ENCODE assay signal across 11 cellular contexts in the genomic region with DNA sequence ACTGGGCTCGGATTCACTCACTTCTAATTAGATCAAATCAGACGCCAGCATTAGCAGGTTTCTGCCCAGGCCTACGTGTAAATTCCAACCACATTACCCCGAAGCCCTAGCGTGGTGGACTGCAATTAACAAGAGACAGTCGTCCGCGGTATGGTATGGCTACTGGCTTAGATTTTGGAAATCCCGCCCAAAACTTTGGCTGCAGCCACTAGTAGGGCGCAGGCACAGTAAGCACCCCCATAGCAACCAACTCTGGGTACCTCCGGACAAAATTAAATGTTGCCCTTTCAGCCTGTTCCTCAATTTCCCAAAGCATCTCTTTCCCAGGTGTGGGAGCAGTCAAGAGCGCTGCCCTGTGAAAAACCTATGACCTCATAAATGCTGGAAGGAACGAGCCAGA. TPM values are rescaled to one million over a fixed set of nuclear protein-coding genes. Genes with fewer than 3 reads are reported as not detected.
DNase-seq lines count a peak whose midpoint lies in the region; ATAC-seq, FAIRE-seq and TF ChIP-seq lines count a peak whose summit lies in the region.
"Had no signal": no experiment of that assay in that cellular context is flagged by ENCODE, and none has a peak within 500 bp of the region (broad histone marks: within the 10 kb centered on the region; RNA-seq: fewer than 3 reads in every experiment).

No MANE protein-coding gene starts in this region.

- ATAC-seq in IMR-90 (ENCODE audit: low read depth) (no peak), GM18873 (IDR thresholded peaks at IDR 0.05; ENCODE audit: low FRiP score, unreplicated experiment) (no peak)

- peak overlapping the region; percentile 13 for H2BK120ac ChIP-seq in IMR-90 (ENCODE audit: low read depth, low read length)
- H2BK120ac ChIP-seq in H1 (replicated peaks; ENCODE audit: low read depth, low read length) = no peak overlapping the region

- H2BK12ac ChIP-seq in H1 (ENCODE audit: low read depth, low read length) = no peak overlapping the region

- TF ChIP-seq EP300 in H1 (IDR thresholded peaks at IDR 0.05; ENCODE audit: borderline replicate concordance in 1 of 2, low read depth in 2 of 2, low read length in 2 of 2) = no peak

- H4K8ac ChIP-seq in IMR-90 (ENCODE audit: low read depth in 2 of 2, low read length in 2 of 2) = peak overlapping the region; percentile 73 to 80
- H4K8ac ChIP-seq in H1 (ENCODE audit: extremely low read depth, insufficient read depth, low read length) = peak overlapping the region; percentile 57; the same call in 1 of the 2 replicates

- H3K18ac ChIP-seq in IMR-90 (ENCODE audit: low read depth, low read length) (peak overlapping the region; percentile 73), H1 (ENCODE audit: extremely low read depth, low read length) (no peak overlapping the region)

- H2BK20ac ChIP-seq in IMR-90 (ENCODE audit: low read depth, low read length) = peak overlapping the region; percentile 13; the same call in 1 of the 2 replicates
- no peak overlapping the region for H2BK20ac ChIP-seq in H1 (ENCODE audit: low read length)

- H2AFZ ChIP-seq in IMR-90 (replicated peaks; ENCODE audit: low read length, poor library complexity) (peak overlapping the region; percentile 85), H1 (ENCODE audit: low read length) (peak overlapping the region; percentile 18; the same call in 1 of the 2 replicates)

- peaks cover 15% of the 10 kb centered on the region for H3K4me1 Mint-ChIP-seq in neural crest cell

- no peaks in the 10 kb centered on the region for H3K79me2 ChIP-seq in H1 (ENCODE audit: control insufficient read depth in 1 of 2, insufficient read depth in 2 of 2, low read length in 2 of 2)

- no peaks in the 10 kb centered on the region for H3K27me3 Mint-ChIP-seq in neural crest cell (ENCODE audit: low read depth)

- peak overlapping the region; percentile 48 for H4K91ac ChIP-seq in IMR-90 (ENCODE audit: insufficient read depth, low read depth, low read length)
- H4K91ac ChIP-seq in H1 (replicated peaks; ENCODE audit: insufficient read length, low read length) = no peak overlapping the region

- H2AK5ac ChIP-seq in IMR-90 (ENCODE audit: low read depth, low read length) = peak overlapping the region; percentile 35; the same call in 1 of the 2 replicates
- H2AK5ac ChIP-seq in H1 (ENCODE audit: low read depth, low read length) = no peak overlapping the region

- H3K9me1 ChIP-seq in IMR-90 (ENCODE audit: insufficient read depth, low read length) = no peaks in the 10 kb centered on the region; the same call in 1 of the 2 replicates

- peak overlapping the region; percentile 35 for H2AK9ac ChIP-seq in IMR-90 (replicated peaks; ENCODE audit: low read depth, low read length, poor library complexity)

- H3K27ac ChIP-seq in IMR-90 (ENCODE audit: insufficient read depth, low read length) (peak overlapping the region; percentile 48), H1 (ENCODE audit: low read depth, low read length) (no peak overlapping the region)
- H3K27ac ChIP-seq: HL-60 had no signal

- BruUV-seq in IMR-90 (replicated peaks; lab: Mats Ljungman, UMichigan) = no TSS peak

- in situ Hi-C loops in IMR-90 (cut with MboI; ENCODE audit: low sequenced_read_pairs) (no loop called here), KBM-7 (cut with MboI; ENCODE audit: low pct_unique_long_range_greater_than_20kb, low sequenced_read_pairs) (no loop called here)

- dilution Hi-C loops in IMR-90 (cut with HindIII; ENCODE audit: low sequenced_read_pairs, unreplicated experiment) = no loop called here

- 53% methylated on average over 9 of the region's 13 CpGs; no CpG with 5 or more reads in 1 of the 2 experiments for WGBS in IMR-90 (ENCODE audit: extremely low coverage in 2 of 2, insufficient read length in 1 of 2), 2 experiments
- 38% methylated on average over 13 of the region's 13 CpGs; no CpG with 5 or more reads in 1 of the 2 experiments for WGBS in H1 (ENCODE audit: extremely low coverage in 1 of 2, insufficient coverage in 1 of 2, insufficient read length in 1 of 2, insufficient replicate concordance in 2 of 2, low coverage in 1 of 2, low lambda C conversion rate in 2 of 2, missing lambda C conversion rate in 1 of 2), 2 experiments

- intact Hi-C loops in IMR-90 (cut with micrococcal nuclease) = no loop called here

- H3K4me2 ChIP-seq in IMR-90 (ENCODE audit: low read depth, low read length) (peak overlapping the region; percentile 91), H1 (ENCODE audit: insufficient read depth in 1 of 2, low read depth in 2 of 2, low read length in 2 of 2) (peak overlapping the region; percentile 74 to 86)

- peaks cover 13% of the 10 kb centered on the region; the same call in 1 of the 2 replicates for H3K23me2 ChIP-seq in H1 (ENCODE audit: low read depth, low read length)

- TF ChIP-seq CTCF in AG09309 (IDR thresholded peaks at IDR 0.05; ENCODE audit: control insufficient read depth, insufficient read depth, low read depth, low read length, missing control alignments) (no peak), IMR-90 (conservative IDR thresholded peaks at IDR 0.05; ENCODE audit: low read depth, low read length) (no peak), H1 (IDR thresholded peaks at IDR 0.05; ENCODE audit: control extremely low read depth in 1 of 3, insufficient read depth in 1 of 3, low read depth in 1 of 3, low read length in 3 of 3) (no peak), neural crest cell (conservative IDR thresholded peaks at IDR 0.05) (no peak)

- POLR2A ChIA-PET in IMR-90 (lab: Charles Lee; ENCODE audit: unreplicated experiment) (no interaction called here), H1 (lab: Charles Lee; ENCODE audit: partially characterized antibody) (interaction anchor here (0.8 to 1.4 kb wide), 3 partner anchors 8 to 103 kb away, joined by 3 to 4 read pairs (median 3); no protein-coding TSS in a partner anchor), HEK293T (lab: Yijun Ruan, JAX) (no interaction called here)

- H3K4me3 ChIP-seq in AG09309 (ENCODE audit: control insufficient read depth, low read depth, low read length) (peak overlapping the region; percentile 60), IMR-90 (ENCODE audit: insufficient read depth, low read depth, low read length) (peak overlapping the region; percentile 44), H1 (ENCODE audit: extremely low read depth in 1 of 4, insufficient read depth in 2 of 4, low read depth in 3 of 4, low read length in 4 of 4) (peak overlapping the region; percentile 54 to 84 (median 60))

- FAIRE-seq in H1 (lab: Jason Lieb, UNC) = no peak
- FAIRE-seq: urothelium cell line had no signal

- H3K23ac ChIP-seq in IMR-90 (ENCODE audit: low read depth, low read length) (peak overlapping the region; percentile 48; the same call in 1 of the 2 replicates), H1 (ENCODE audit: insufficient read length) (no peak overlapping the region)

- H3K27me3 ChIP-seq in IMR-90 (ENCODE audit: control insufficient read depth, insufficient read depth, low read length) = no peaks in the 10 kb centered on the region
- peaks cover 0 to 18% (median 8%) of the 10 kb centered on the region in 4 experiments; a peak in 6 of 7 replicates for H3K27me3 ChIP-seq in H1 (replicated peaks in 1 of 4; ENCODE audit: control insufficient read depth in 3 of 4, extremely low read depth in 1 of 4, insufficient read depth in 3 of 4, low read length in 3 of 4)

- H3K14ac ChIP-seq in IMR-90 (replicated peaks; ENCODE audit: low read depth, low read length) (peak overlapping the region; percentile 33; the same call in 1 of the 2 replicates), H1 (ENCODE audit: insufficient read length) (no peak overlapping the region)

- H3K79me1 ChIP-seq in IMR-90 (ENCODE audit: low read depth in 1 of 2, low read length in 2 of 2) (peaks cover 5 to 8% of the 10 kb centered on the region in 2 experiments; a peak in 3 of 4 replicates), H1 (ENCODE audit: low read depth, low read length) (no peaks in the 10 kb centered on the region)

- H3K4me1 ChIP-seq in IMR-90 (ENCODE audit: control insufficient read depth, insufficient read depth, low read length) (peaks cover 22% of the 10 kb centered on the region), H1 (replicated peaks in 1 of 4; ENCODE audit: control insufficient read depth in 3 of 4, insufficient read depth in 4 of 4, low read length in 3 of 4) (peaks cover 0 to 9% (median 6%) of the 10 kb centered on the region in 4 experiments; a peak in 5 of 7 replicates)

- H2BK5ac ChIP-seq in IMR-90 (ENCODE audit: low read depth, low read length, poor library complexity, severe bottlenecking) (peak overlapping the region; percentile 41), H1 (ENCODE audit: low read depth, low read length) (no peak overlapping the region)

- H3K9ac ChIP-seq in IMR-90 (ENCODE audit: low read depth, low read length) (peak overlapping the region; percentile 58), H1 (replicated peaks in 1 of 4; ENCODE audit: extremely low read depth in 1 of 4, low read depth in 3 of 4, low read length in 3 of 4) (peak overlapping the region in 3 of 4 experiments; percentile 7 to 41 (median 29); a peak in 2 of 7 replicates)

- H4K20me1 ChIP-seq in IMR-90 (ENCODE audit: insufficient read depth, low read length) = no peaks in the 10 kb centered on the region
- peaks cover 0 to 1% of the 10 kb centered on the region in 2 experiments for H4K20me1 ChIP-seq in H1 (replicated peaks in 1 of 2; ENCODE audit: control insufficient read depth in 1 of 2, insufficient read depth in 2 of 2, low read length in 2 of 2)

- DNase-seq in AG09309 (ENCODE audit: low read depth) (no peak), IMR-90 (no peak), H1 (ENCODE audit: low read depth in 1 of 2, low spot score in 2 of 2) (no peak), neural crest cell (ENCODE audit: low read depth, low spot score) (no peak), HEK293T (ENCODE audit: extremely low spot score) (no peak), GM19240 (ENCODE audit: insufficient read length, low spot score) (no peak), KBM-7 (no peak)

- CTCF ChIA-PET in IMR-90 (lab: Yijun Ruan, JAX) = no interaction called here
- CTCF ChIA-PET in H1 (lab: Charles Lee; ENCODE audit: partially characterized antibody) = interaction anchor here (1.2 to 1.6 kb wide), 4 partner anchors 15 to 72 kb away, joined by 3 to 6 read pairs (median 3); no protein-coding TSS in a partner anchor
- CTCF ChIA-PET in HEK293T (lab: Yijun Ruan, JAX) = no interaction called here

- H3K27ac Mint-ChIP-seq in neural crest cell (ENCODE audit: unreplicated experiment) = no peak overlapping the region

- peak overlapping the region; percentile 87 for H3K4me3 Mint-ChIP-seq in neural crest cell

- H3K56ac ChIP-seq in IMR-90 (ENCODE audit: extremely low read depth, insufficient read depth, low read length) (peak overlapping the region; percentile 4; the same call in 1 of the 2 replicates), H1 (replicated peaks; ENCODE audit: insufficient read length, low read depth, low read length) (no peak overlapping the region)

- H3K4ac ChIP-seq in IMR-90 (ENCODE audit: low read depth, low read length) = peak overlapping the region; percentile 41
- no peak overlapping the region for H3K4ac ChIP-seq in H1 (replicated peaks; ENCODE audit: insufficient read length, low read depth, low read length)

- peaks cover 3% of the 10 kb centered on the region; the same call in 1 of the 2 replicates for H3K36me3 ChIP-seq in IMR-90 (ENCODE audit: control insufficient read depth, insufficient read depth, low read length)
- H3K36me3 ChIP-seq in H1 (ENCODE audit: control insufficient read depth in 2 of 4, insufficient read depth in 4 of 4, low read length in 3 of 4) = no peaks in the 10 kb centered on the region

- H3K36me3 Mint-ChIP-seq in neural crest cell (ENCODE audit: low read depth) = peaks cover 26% of the 10 kb centered on the region

- H3K9me3 ChIP-seq in IMR-90 (ENCODE audit: control insufficient read depth, insufficient read depth, low read length) (peaks cover 9% of the 10 kb centered on the region), H1 (ENCODE audit: insufficient read depth in 2 of 2, low read depth in 1 of 2, low read length in 1 of 2) (peaks cover 4 to 5% of the 10 kb centered on the region in 2 experiments; a peak in 1 of 4 replicates)

- H2BK15ac ChIP-seq in IMR-90 (ENCODE audit: low read depth, low read length) (peak overlapping the region; percentile 14; the same call in 1 of the 3 replicates), H1 (ENCODE audit: low read length) (no peak overlapping the region)

- H4K5ac ChIP-seq in IMR-90 (ENCODE audit: low read depth, low read length) = peak overlapping the region; percentile 87
- H4K5ac ChIP-seq in H1 (ENCODE audit: insufficient read length, low read depth, low read length) = no peak overlapping the region

- TF ChIP-seq POLR2A in IMR-90 (IDR thresholded peaks at IDR 0.05; ENCODE audit: low read depth, low read length) (no peak), H1 (IDR thresholded peaks at IDR 0.05; ENCODE audit: control extremely low read depth in 1 of 2, low read depth in 2 of 2, low read length in 2 of 2) (no peak)

- H3K9me3 Mint-ChIP-seq in neural crest cell = no peaks in the 10 kb centered on the region

- TF ChIP-seq RAD21 in IMR-90 (IDR thresholded peaks at IDR 0.05; ENCODE audit: low read length) = no peak
- TF ChIP-seq RAD21 in H1 (IDR thresholded peaks at IDR 0.05 in 1 of 2, conservative IDR thresholded peaks at IDR 0.05 in 1 of 2; ENCODE audit: low read depth in 2 of 2, low read length in 2 of 2) = no peak

RNA-seq across cellular contexts. Expression of a gene that starts 0.7 kb away (rescaled TPM):
- total RNA-seq in IMR-90 (2012; rRNA removed) (0.90 and 1.9 TPM in 2 replicates), neural crest cell (1.4 and 2.5 TPM in 2 replicates)
- polyA plus RNA-seq in IMR-90 (2012; rRNA removed) (2.6 and 3.0 TPM in 2 replicates), H1 (2011; rRNA removed) (0.09 and 0.26 TPM in 2 replicates)
- polyA plus RNA-seq in IMR-90 (2012; cell fraction: cytosol; rRNA removed) = 1.9 and 11.6 TPM in 2 replicates
- polyA plus RNA-seq in IMR-90 (2012; cell fraction: nucleus; rRNA removed; ENCODE audit: low replicate concordance) = 3.8 and 4.0 TPM in 2 replicates
- 0.71 TPM in 1 of 2 replicates, not detected in the other for total RNA-seq in H1 (2021; fragmentation: NEBNext Ultra II Directional; extraction: Animal tissue kit (Norgen Biotek cat#: 25700))
- polyA plus RNA-seq in H1 (2011; cell fraction: cytosol; rRNA removed) = 0.10 TPM
- polyA plus RNA-seq in H1 (2011; cell fraction: nucleus; rRNA removed) = 0.20 TPM
- 0.20 to 1.3 TPM (median 0.48 TPM) in 3 of 4 replicates, not detected in the other for polyA plus RNA-seq in H1 (2012, experiment 1 of 2)
- not detected for polyA plus RNA-seq in H1 (2012, experiment 2 of 2)
- polyA plus RNA-seq in H1 (2013, experiment 1 of 2) = 0.26 TPM
- polyA plus RNA-seq in H1 (2013, experiment 2 of 2) = 0.15 TPM
- polyA minus RNA-seq in H1 (2011; rRNA and poly(A)+ RNA removed) = not detected in 2 replicates
- polyA minus RNA-seq in H1 (2011; cell fraction: cytosol; rRNA and poly(A)+ RNA removed) = not detected
- not detected for polyA minus RNA-seq in H1 (2011; cell fraction: nucleus; rRNA and poly(A)+ RNA removed)
- total RNA-seq: T-helper 1 cell treated with Interleukin-12 subunit alpha and Interleukin-12 subunit beta and Interleukin-4 antibody, amounts not matched to agents 30 ng/mL and 1 ng/mL, for 36 hours had no signal

RNA-seq across cellular contexts. Expression of a gene that starts 59.1 kb away (rescaled TPM):
- 83.0 and 93.6 TPM in 2 replicates for total RNA-seq in IMR-90 (2012; rRNA removed)
- 134 and 155 TPM in 2 replicates for polyA plus RNA-seq in IMR-90 (2012; rRNA removed)
- 39.5 and 71.9 TPM in 2 replicates for polyA plus RNA-seq in IMR-90 (2012; cell fraction: cytosol; rRNA removed)
- 16.2 and 67.7 TPM in 2 replicates for polyA plus RNA-seq in IMR-90 (2012; cell fraction: nucleus; rRNA removed; ENCODE audit: low replicate concordance)
- 3.9 and 4.7 TPM in 2 replicates for total RNA-seq in H1 (2021; fragmentation: NEBNext Ultra II Directional; extraction: Animal tissue kit (Norgen Biotek cat#: 25700))
- polyA plus RNA-seq in H1 (2011; rRNA removed) = 2.7 and 3.2 TPM in 2 replicates
- polyA plus RNA-seq in H1 (2011; cell fraction: cytosol; rRNA removed) = 5.4 TPM
- polyA plus RNA-seq in H1 (2011; cell fraction: nucleus; rRNA removed) = 4.1 TPM
- polyA plus RNA-seq in H1 (2012, experiment 1 of 2) = 3.5 to 6.1 TPM (median 5.1 TPM) in 4 replicates
- 1.9 TPM for polyA plus RNA-seq in H1 (2012, experiment 2 of 2)
- 6.6 TPM for polyA plus RNA-seq in H1 (2013, experiment 1 of 2)
- 7.1 TPM for polyA plus RNA-seq in H1 (2013, experiment 2 of 2)
- 1.6 and 3.4 TPM in 2 replicates for polyA minus RNA-seq in H1 (2011; rRNA and poly(A)+ RNA removed)
- polyA minus RNA-seq in H1 (2011; cell fraction: cytosol; rRNA and poly(A)+ RNA removed) = 2.8 TPM
- polyA minus RNA-seq in H1 (2011; cell fraction: nucleus; rRNA and poly(A)+ RNA removed) = 3.5 TPM
- total RNA-seq in neural crest cell = 8.0 and 8.2 TPM in 2 replicates
